8 cellular contexts compared by ENCODE assay signal in the genomic region with DNA sequence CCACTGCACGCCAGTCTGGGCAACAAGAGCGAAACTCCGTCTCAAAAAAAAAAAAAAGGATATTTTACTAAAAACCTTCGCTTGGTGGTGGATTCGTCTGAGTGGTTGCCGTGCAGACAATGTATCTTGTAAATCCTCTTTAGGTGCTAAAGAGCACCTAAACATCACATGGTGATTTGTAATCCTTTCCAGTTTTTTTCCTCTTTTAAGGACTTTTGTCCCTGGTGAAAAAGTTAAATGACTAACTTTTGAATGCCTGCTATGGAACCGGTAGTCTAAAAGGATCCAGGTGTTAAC. TPM values are rescaled to one million over a fixed set of nuclear protein-coding genes. Genes with fewer than 3 reads are reported as not detected.
DNase-seq lines count a peak whose midpoint lies in the region; ATAC-seq and TF ChIP-seq lines count a peak whose summit lies in the region.

No MANE protein-coding gene starts in this region.

- no peak overlapping the region for H3K27ac Mint-ChIP-seq in activated naive CD8-positive, alpha-beta T cell
- peak overlapping the region; percentile 92 for H3K27ac Mint-ChIP-seq in type B pancreatic cell

- WGBS in heart left ventricle, 4 donors = 68 to 76% (median 68%) methylated on average over 7 of the region's 7 CpGs
- 42 to 54% methylated on average over 7 of the region's 7 CpGs for WGBS in lower leg skin, 2 donors

- H3K9me3 ChIP-seq in heart left ventricle = no peaks in the 10 kb centered on the region

- H3K4me3 ChIP-seq in heart left ventricle (peak overlapping the region; percentile 4 to 99 (median 82)), lower leg skin (ENCODE audit: low read depth, poor library complexity, severe bottlenecking) (peak overlapping the region; percentile 38)

- no peaks in the 10 kb centered on the region for H3K36me3 Mint-ChIP-seq in activated naive CD8-positive, alpha-beta T cell
- peaks cover 9% of the 10 kb centered on the region for H3K36me3 Mint-ChIP-seq in type B pancreatic cell

- no peak for TF ChIP-seq POLR2A in heart left ventricle (IDR thresholded peaks at IDR 0.05)
- no peak for TF ChIP-seq POLR2A in lower leg skin (IDR thresholded peaks at IDR 0.05)

- no peaks in the 10 kb centered on the region for H3K27me3 ChIP-seq in heart left ventricle

- intact Hi-C loops in heart left ventricle (cut with DNase I) (loop anchor here in 4 of 10 donors (2.0 to 10.0 kb wide), 4 partner anchors 48 to 95 kb away; a partner anchor contains a TSS), left cardiac atrium (cut with DNase I) (loop anchor here in 1 of 2 donors (10.0 kb wide), 1 partner anchor 48 kb away; a partner anchor contains a TSS), lower leg skin (cut with DNase I; ENCODE audit: low total_unique reads) (no loop called here)

- H3K36me3 ChIP-seq in heart left ventricle = peaks cover 0 to 9% (median 0%) of the 10 kb centered on the region in 9 donors

- peak overlapping the region; percentile 86 to 100 (median 97) for H3K27ac ChIP-seq in heart left ventricle

- peak overlapping the region; percentile 95 for H3K4me3 Mint-ChIP-seq in activated naive CD8-positive, alpha-beta T cell
- peak overlapping the region; percentile 95 for H3K4me3 Mint-ChIP-seq in type B pancreatic cell

- no peaks in the 10 kb centered on the region for H3K9me3 Mint-ChIP-seq in activated naive CD8-positive, alpha-beta T cell (ENCODE audit: low read depth)
- H3K9me3 Mint-ChIP-seq in type B pancreatic cell = no peaks in the 10 kb centered on the region

- ATAC-seq in heart left ventricle = no peak
- no peak for ATAC-seq in left cardiac atrium
- no peak for ATAC-seq in HG03045 (IDR thresholded peaks at IDR 0.05; ENCODE audit: unreplicated experiment)

- H3K27me3 Mint-ChIP-seq in activated naive CD8-positive, alpha-beta T cell = no peaks in the 10 kb centered on the region
- H3K27me3 Mint-ChIP-seq in type B pancreatic cell = no peaks in the 10 kb centered on the region

- peaks cover 0 to 32% (median 11%) of the 10 kb centered on the region in 12 donors for H3K4me1 ChIP-seq in heart left ventricle

- H3K4me1 Mint-ChIP-seq in activated naive CD8-positive, alpha-beta T cell (ENCODE audit: low read depth) = peaks cover 31% of the 10 kb centered on the region
- H3K4me1 Mint-ChIP-seq in type B pancreatic cell (ENCODE audit: unreplicated experiment) = peaks cover 23% of the 10 kb centered on the region

- DNase-seq in heart left ventricle (no peak), left cardiac atrium (no peak), lower leg skin (ENCODE audit: low spot score in 2 of 2) (no peak), type B pancreatic cell (ENCODE audit: extremely low spot score, unreplicated experiment) (no peak), D341Med (ENCODE audit: low spot score) (no peak), SW 1271 (lab: John Stamatoyannopoulos, UW) (no peak)

- TF ChIP-seq CTCF in heart left ventricle (IDR thresholded peaks at IDR 0.05) (no peak), lower leg skin (IDR thresholded peaks at IDR 0.05) (no peak), type B pancreatic cell (conservative IDR thresholded peaks at IDR 0.05) (no peak)

RNA-seq across cellular contexts. Expression of a gene that starts 0.8 kb away (rescaled TPM):
- total RNA-seq in heart left ventricle (10 to 100 TPM; 22.2 to 45.0 (median 32.0) TPM), left cardiac atrium (10 to 100 TPM; 31.9 to 32.5 TPM), lower leg skin (10 to 100 TPM; 32.8 to 50.8 (median 45.0) TPM), type B pancreatic cell (ENCODE audit: low replicate concordance) (30.1 and 36.1 TPM in 2 replicates)
- 10 to 100 TPM; 10.3 to 18.2 TPM for polyA plus RNA-seq in heart left ventricle

RNA-seq across cellular contexts. Expression of a gene that starts 9.8 kb away (rescaled TPM):
- not detected for total RNA-seq in heart left ventricle
- not detected for polyA plus RNA-seq in heart left ventricle
- total RNA-seq in left cardiac atrium = not detected
- not detected for total RNA-seq in lower leg skin
- not detected in 2 replicates for total RNA-seq in type B pancreatic cell (ENCODE audit: low replicate concordance)

RNA-seq across cellular contexts. Expression of a gene that starts 49.0 kb away (rescaled TPM):
- total RNA-seq in heart left ventricle (10 to 100 TPM; 12.5 to 28.0 (median 17.5) TPM), left cardiac atrium (10 to 100 TPM; 16.3 to 19.9 TPM), lower leg skin (10 to 100 TPM; 23.5 to 38.1 (median 32.8) TPM), type B pancreatic cell (ENCODE audit: low replicate concordance) (53.5 and 73.8 TPM in 2 replicates)
- polyA plus RNA-seq in heart left ventricle = 10 to 100 TPM; 12.7 to 12.9 TPM
